In the genomic region with DNA sequence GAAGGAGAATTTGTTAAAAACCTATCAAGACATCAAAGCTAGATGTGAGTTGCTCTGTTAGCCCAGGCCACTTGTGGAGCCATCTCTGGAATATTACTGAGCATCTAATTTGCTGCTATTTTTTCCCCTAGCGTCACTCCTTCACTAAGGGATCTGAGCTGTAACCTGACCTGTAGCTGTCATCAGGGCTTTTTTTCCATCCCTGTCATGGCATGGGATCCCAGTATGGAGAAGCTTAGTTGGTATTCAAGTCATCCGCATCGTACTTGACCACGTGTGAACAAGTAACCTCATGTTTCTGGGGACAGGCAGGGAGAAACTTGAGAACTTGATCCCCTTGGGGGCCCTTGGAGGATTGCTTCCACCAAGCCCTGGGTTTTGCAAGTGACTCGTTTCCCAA, we compare ENCODE assay signal across 20 cellular contexts.
DNase-seq lines count a peak whose midpoint lies in the region; ATAC-seq lines count a peak whose summit lies in the region.
"Had no signal": no experiment of that assay in that cellular context is flagged by ENCODE, and none has a peak within 500 bp of the region (broad histone marks: within the 10 kb centered on the region; RNA-seq: fewer than 3 reads in every experiment).

No MANE protein-coding gene starts in this region.

- intact Hi-C loops in left cardiac atrium (cut with DNase I) = no loop called here
- intact Hi-C loops in Right ventricle myocardium inferior (cut with DNase I) = no loop called here

- DNase-seq in left cardiac atrium = no peak
- no peak for DNase-seq in Right ventricle myocardium inferior (ENCODE audit: missing footprints)
- peak; percentile 75 for DNase-seq in NCI-H2171 treated with DMSO at 0.1 percent for 48 hours (lab: John Stamatoyannopoulos, UW)
- DNase-seq in left kidney (ENCODE audit: low read depth, low spot score) = peak; percentile 30
- DNase-seq in stimulated activated CD4-positive, alpha-beta T cell treated with anti-CD3 and anti-CD28 coated beads, Interleukin-4, amount 100 ng/mL, for 4 hours = no peak
- no peak for DNase-seq in NCI-H345 treated with DMSO at 0.1 percent for 48 hours (lab: John Stamatoyannopoulos, UW; ENCODE audit: unreplicated experiment)
- DNase-seq: BE2C; CD4-positive, CD25-positive, alpha-beta regulatory T cell; COR-L47; DMS 273 treated with DMSO at 0.1 percent for 48 hours; GDM1; GOT3; MM.1S; NCI-H1092; NCI-H146; SHP77; SK-N-SH had no signal

- ATAC-seq in left cardiac atrium (peak; percentile 21 to 72), Right ventricle myocardium inferior (no peak), GM19455 (IDR thresholded peaks at IDR 0.05; ENCODE audit: unreplicated experiment) (no peak), HG03442 (IDR thresholded peaks at IDR 0.05; ENCODE audit: unreplicated experiment) (no peak)
- ATAC-seq: HCT116 had no signal

Comparison
In these comparisons a context has a peak if more than half of its experiments do, and no peak if none do; other contexts are left out.
1. ATAC-seq: peak in left cardiac atrium (2 of 2); none in Right ventricle myocardium inferior (single experiment), GM19455 (single experiment) and HG03442 (single experiment).
2. DNase-seq: peak in NCI-H2171 treated with DMSO at 0.1 percent for 48 hours (single experiment) and left kidney (single experiment); none in left cardiac atrium (single experiment), Right ventricle myocardium inferior (single experiment), stimulated activated CD4-positive, alpha-beta T cell treated with anti-CD3 and anti-CD28 coated beads, Interleukin-4, amount 100 ng/mL, for 4 hours (0 of 2) and NCI-H345 treated with DMSO at 0.1 percent for 48 hours (single experiment).